9 cellular contexts compared by ENCODE assay signal in genomic region chr17:44830359-44831269, GRCh38. TPM values are rescaled to one million over a fixed set of nuclear protein-coding genes. Genes with fewer than 3 reads are reported as not detected.
A peak's percentile ranks its signal among the peaks of the same experiment; 100 is the strongest.
DNase-seq lines count a peak whose midpoint lies in the region; ATAC-seq and TF ChIP-seq lines count a peak whose summit lies in the region.
"Had no signal": no experiment of that assay in that cellular context is flagged by ENCODE, and none has a peak within 500 bp of the region (broad histone marks: within the 10 kb centered on the region; RNA-seq: fewer than 3 reads in every experiment).

No MANE protein-coding gene starts in this region.

- CTCF ChIA-PET in CD8-positive, alpha-beta T cell (lab: Charles Lee) = interaction anchor here (0.5 to 0.8 kb wide), 2 partner anchors 10 to 190 kb away, joined by 3 read pairs; no protein-coding TSS in a partner anchor

- H3K27me3 ChIP-seq in CD8-positive, alpha-beta T cell (ENCODE audit: insufficient read depth, low read length) = peaks cover 23% of the 10 kb centered on the region

- peaks cover 11% of the 10 kb centered on the region for H3K4me1 Mint-ChIP-seq in CD8-positive, alpha-beta T cell (ENCODE audit: low read depth)
- peaks cover 15% of the 10 kb centered on the region for H3K4me1 Mint-ChIP-seq in progenitor cell of endocrine pancreas (ENCODE audit: low read depth)

- H3K4me1 ChIP-seq in CD8-positive, alpha-beta T cell (ENCODE audit: insufficient read depth, low read length) = peaks cover 11% of the 10 kb centered on the region

- peak; percentile 49 for ATAC-seq in CD8-positive, alpha-beta T cell
- no peak for ATAC-seq in HG03354 (IDR thresholded peaks at IDR 0.05; ENCODE audit: poor library complexity, severe bottlenecking, unreplicated experiment)
- no peak for ATAC-seq in HG03159 (IDR thresholded peaks at IDR 0.05; ENCODE audit: unreplicated experiment)

- H3K4me3 ChIP-seq in CD8-positive, alpha-beta T cell (ENCODE audit: low read depth, low read length) = peak overlapping the region; percentile 23
- peak overlapping the region; percentile 54 for H3K4me3 ChIP-seq in LNCaP clone FGC (ENCODE audit: low read depth, low read length)

- DNase-seq in CD8-positive, alpha-beta T cell = peak in 3 of 7 experiments; percentile 5 to 50 (median 19)
- DNase-seq in LNCaP clone FGC (ENCODE audit: low read depth) (no peak), cardiac septum (ENCODE audit: low spot score) (peak; percentile 67), progenitor cell of endocrine pancreas (ENCODE audit: low spot score, unreplicated experiment) (no peak), NCI-H1694 (lab: John Stamatoyannopoulos, UW) (no peak)
- DNase-seq in activated T-helper 9 cell treated with anti-CD3 and anti-CD28 coated beads, Interleukin-2, amount 50 U/mL, for 16 hours (ENCODE audit: low read depth) = peak; percentile 1

- H3K27me3 Mint-ChIP-seq in CD8-positive, alpha-beta T cell (ENCODE audit: low read depth) = peaks cover 46% of the 10 kb centered on the region
- H3K27me3 Mint-ChIP-seq in progenitor cell of endocrine pancreas = peaks cover 6% of the 10 kb centered on the region

- peak overlapping the region; percentile 76 for H3K4me3 Mint-ChIP-seq in CD8-positive, alpha-beta T cell
- H3K4me3 Mint-ChIP-seq in progenitor cell of endocrine pancreas (ENCODE audit: low read depth) = peak overlapping the region; percentile 86

- no peaks in the 10 kb centered on the region for H3K36me3 Mint-ChIP-seq in CD8-positive, alpha-beta T cell
- H3K36me3 Mint-ChIP-seq in progenitor cell of endocrine pancreas (ENCODE audit: insufficient read depth) = no peaks in the 10 kb centered on the region

- no peaks in the 10 kb centered on the region for H3K36me3 ChIP-seq in CD8-positive, alpha-beta T cell (ENCODE audit: insufficient read depth, low read length)

- no peaks in the 10 kb centered on the region for H3K9me3 Mint-ChIP-seq in CD8-positive, alpha-beta T cell
- no peaks in the 10 kb centered on the region for H3K9me3 Mint-ChIP-seq in progenitor cell of endocrine pancreas (ENCODE audit: low read depth)

- H3K9me3 ChIP-seq in CD8-positive, alpha-beta T cell (ENCODE audit: low read length) = no peaks in the 10 kb centered on the region

- POLR2A ChIA-PET in CD8-positive, alpha-beta T cell (lab: Charles Lee) = interaction anchor here (0.7 kb wide), 1 partner anchor 24 kb away, joined by 3 read pairs; no protein-coding TSS in a partner anchor

- intact Hi-C loops in CD8-positive, alpha-beta T cell (cut with DNase I, micrococcal nuclease) = no loop called here
- intact Hi-C loops in cardiac septum (cut with DNase I) = no loop called here

- no peak overlapping the region for H3K27ac Mint-ChIP-seq in CD8-positive, alpha-beta T cell
- H3K27ac Mint-ChIP-seq in progenitor cell of endocrine pancreas = peak overlapping the region; percentile 92

- H3K27ac ChIP-seq in CD8-positive, alpha-beta T cell (ENCODE audit: low read depth, low read length) = no peak overlapping the region

- no peak for TF ChIP-seq CTCF in CD8-positive, alpha-beta T cell (IDR thresholded peaks at IDR 0.05)
- no peak for TF ChIP-seq CTCF in LNCaP clone FGC (IDR thresholded peaks at IDR 0.05; ENCODE audit: control insufficient read depth, extremely low read depth, insufficient read depth)
- no peak for TF ChIP-seq CTCF in progenitor cell of endocrine pancreas (IDR thresholded peaks at IDR 0.05; ENCODE audit: unreplicated experiment)

RNA-seq across cellular contexts. Expression of gene GJC1, which starts 0.5 kb away (rescaled TPM):
- not detected for total RNA-seq in CD8-positive, alpha-beta T cell
- total RNA-seq in cardiac septum (32.0 TPM), progenitor cell of endocrine pancreas (75.2 and 76.5 TPM in 2 replicates)

RNA-seq across cellular contexts. Expression of gene HIGD1B, which starts 17.1 kb away (rescaled TPM):
- not detected for total RNA-seq in CD8-positive, alpha-beta T cell
- total RNA-seq in cardiac septum = 10.3 TPM
- total RNA-seq in progenitor cell of endocrine pancreas = not detected in 2 replicates
- total RNA-seq: HT1080 had no signal

Comparison
In these comparisons a context has a peak if more than half of its experiments do, and no peak if none do; other contexts are left out.
1. DNase-seq: peak in activated T-helper 9 cell treated with anti-CD3 and anti-CD28 coated beads, Interleukin-2, amount 50 U/mL, for 16 hours (single experiment) and cardiac septum (single experiment); none in LNCaP clone FGC (single experiment), progenitor cell of endocrine pancreas (single experiment) and NCI-H1694 (single experiment).
2. RNA of gene GJC1, which starts 0.5 kb away (total RNA-seq): 75.2 to 76.5 TPM in progenitor cell of endocrine pancreas and 32.0 TPM in cardiac septum (single experiment); not detected in CD8-positive, alpha-beta T cell; every median in the first group is over 10 times any median in the second.
3. RNA of gene HIGD1B, which starts 17.1 kb away (total RNA-seq): 10.3 TPM in cardiac septum (single experiment); not detected in CD8-positive, alpha-beta T cell and not detected in progenitor cell of endocrine pancreas; every median in the first group is over 10 times any median in the second.